Comparison of ENCODE assay signal across 13 cellular contexts in the genomic region with DNA sequence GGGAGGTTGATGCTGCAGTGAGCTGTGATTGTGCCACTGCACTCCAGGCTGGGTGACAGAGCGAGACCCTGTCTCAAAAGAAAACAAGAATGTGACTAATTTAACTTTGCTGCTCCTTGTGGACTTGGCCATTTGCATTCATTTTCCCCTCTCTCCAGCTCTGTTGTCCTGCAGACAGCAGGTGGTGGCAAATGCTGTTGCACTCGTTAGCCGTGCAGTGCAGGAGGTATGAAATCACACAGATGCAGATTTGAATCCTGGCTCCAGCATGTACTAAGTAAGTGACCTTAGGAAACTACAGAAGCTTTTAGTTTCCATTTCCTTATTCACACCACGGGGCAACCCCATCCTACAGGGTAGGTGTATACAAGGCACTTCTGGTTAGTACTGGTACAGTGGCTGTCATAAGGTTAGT. TPM values are rescaled to one million over a fixed set of nuclear protein-coding genes. Genes with fewer than 3 reads are reported as not detected.
DNase-seq lines count a peak whose midpoint lies in the region; ATAC-seq and TF ChIP-seq lines count a peak whose summit lies in the region.
"Had no signal": no experiment of that assay in that cellular context is flagged by ENCODE, and none has a peak within 500 bp of the region (broad histone marks: within the 10 kb centered on the region; RNA-seq: fewer than 3 reads in every experiment).

No MANE protein-coding gene starts in this region.

- CTCF ChIA-PET in RWPE1 (lab: Yijun Ruan, JAX): no interaction called here
- CTCF ChIA-PET in naive thymus-derived CD4-positive, alpha-beta T cell (lab: Charles Lee): interaction anchor here (0.5 kb wide), 1 partner anchor 415 kb away, joined by 6 read pairs; no protein-coding TSS in a partner anchor

- no peak overlapping the region for H3K4me3 Mint-ChIP-seq in naive thymus-derived CD4-positive, alpha-beta T cell
- H3K4me3 Mint-ChIP-seq: CD4-positive, alpha-beta T cell; T-helper 17 cell had no signal

- no peak for TF ChIP-seq CTCF in GM12865 (IDR thresholded peaks at IDR 0.05; ENCODE audit: insufficient read depth, low read depth, low read length, missing control alignments)
- TF ChIP-seq CTCF in WERI-Rb-1 (IDR thresholded peaks at IDR 0.05; ENCODE audit: low read depth, low read length): no peak
- TF ChIP-seq CTCF in left lung (IDR thresholded peaks at IDR 0.05): no peak
- no peak for TF ChIP-seq CTCF in RWPE1 (conservative IDR thresholded peaks at IDR 0.05; ENCODE audit: low read depth)
- TF ChIP-seq CTCF in uterus (IDR thresholded peaks at IDR 0.05): no peak

- TF ChIP-seq POLR2A in uterus (IDR thresholded peaks at IDR 0.05): no peak

- H3K36me3 ChIP-seq in WERI-Rb-1 (no peaks in the 10 kb centered on the region), left lung (no peaks in the 10 kb centered on the region), uterus (no peaks in the 10 kb centered on the region)
- H3K36me3 ChIP-seq in naive thymus-derived CD4-positive, alpha-beta T cell (ENCODE audit: control insufficient read depth in 2 of 3, insufficient read depth in 3 of 3, low read length in 3 of 3): no peaks in the 10 kb centered on the region

- H3K4me1 ChIP-seq in left lung (no peaks in the 10 kb centered on the region), uterus (no peaks in the 10 kb centered on the region)
- H3K4me1 ChIP-seq in naive thymus-derived CD4-positive, alpha-beta T cell (ENCODE audit: control insufficient read depth in 2 of 2, insufficient read depth in 2 of 2, low read length in 2 of 2): no peaks in the 10 kb centered on the region

- H3K27me3 Mint-ChIP-seq in naive thymus-derived CD4-positive, alpha-beta T cell: peaks cover 0 to 5% (median 0%) of the 10 kb centered on the region in 5 donors
- H3K27me3 Mint-ChIP-seq: CD4-positive, alpha-beta T cell; T-helper 17 cell had no signal

- no peaks in the 10 kb centered on the region for H3K36me3 Mint-ChIP-seq in naive thymus-derived CD4-positive, alpha-beta T cell

- no peak overlapping the region for H3K27ac ChIP-seq in WERI-Rb-1
- no peak overlapping the region for H3K27ac ChIP-seq in left lung
- H3K27ac ChIP-seq in RWPE1: no peak overlapping the region
- no peak overlapping the region for H3K27ac ChIP-seq in uterus
- no peak overlapping the region for H3K27ac ChIP-seq in naive thymus-derived CD4-positive, alpha-beta T cell (ENCODE audit: low read depth, low read length)

- H3K4me3 ChIP-seq in GM12865 (ENCODE audit: low read depth, low read length) (no peak overlapping the region), WERI-Rb-1 (ENCODE audit: low read depth, low read length) (no peak overlapping the region), left lung (no peak overlapping the region), uterus (no peak overlapping the region)
- no peak overlapping the region for H3K4me3 ChIP-seq in naive thymus-derived CD4-positive, alpha-beta T cell (ENCODE audit: low read length)

- H3K27ac Mint-ChIP-seq in naive thymus-derived CD4-positive, alpha-beta T cell: no peak overlapping the region
- H3K27ac Mint-ChIP-seq: CD4-positive, alpha-beta T cell; T-helper 17 cell had no signal

- POLR2A ChIA-PET in RWPE1 (lab: Yijun Ruan, JAX; ENCODE audit: low non-redundant PET): no interaction called here
- POLR2A ChIA-PET in naive thymus-derived CD4-positive, alpha-beta T cell (lab: Charles Lee): no interaction called here

- intact Hi-C loops in left lung (cut with DNase I): no loop called here
- intact Hi-C loops in uterus (cut with DNase I; ENCODE audit: low total_unique reads): no loop called here
- intact Hi-C loops in naive thymus-derived CD4-positive, alpha-beta T cell (cut with micrococcal nuclease): no loop called here

- H3K4me1 Mint-ChIP-seq in naive thymus-derived CD4-positive, alpha-beta T cell: peaks cover 0 to 2% (median 0%) of the 10 kb centered on the region in 7 donors

- DNase-seq in GM12865 (ENCODE audit: low read depth): peak; percentile 60
- peak; percentile 44 for DNase-seq in WERI-Rb-1
- DNase-seq in left lung: no peak
- DNase-seq in RWPE1 (ENCODE audit: low spot score): no peak
- no peak for DNase-seq in uterus
- DNase-seq in naive thymus-derived CD4-positive, alpha-beta T cell: no peak
- DNase-seq: CD4-positive, alpha-beta T cell; mammary epithelial cell; NCI-H1105; stimulated activated CD4-positive, alpha-beta T cell treated with anti-CD3 and anti-CD28 coated beads, Interleukin-15, amount 100 ng/mL, for 24 hours; T-helper 17 cell had no signal

- H3K9me3 ChIP-seq in WERI-Rb-1 (ENCODE audit: severe bottlenecking) (no peaks in the 10 kb centered on the region), left lung (no peaks in the 10 kb centered on the region), uterus (no peaks in the 10 kb centered on the region)
- H3K9me3 ChIP-seq in naive thymus-derived CD4-positive, alpha-beta T cell (ENCODE audit: control insufficient read depth in 2 of 3, low read length in 3 of 3): no peaks in the 10 kb centered on the region

- H3K9me3 Mint-ChIP-seq in naive thymus-derived CD4-positive, alpha-beta T cell: no peaks in the 10 kb centered on the region
- H3K9me3 Mint-ChIP-seq: CD4-positive, alpha-beta T cell had no signal

- ATAC-seq in GM19452 (IDR thresholded peaks at IDR 0.05; ENCODE audit: unreplicated experiment): peak; percentile 77
- ATAC-seq in HG03066 (IDR thresholded peaks at IDR 0.05; ENCODE audit: low read depth, unreplicated experiment): peak; percentile 80
- ATAC-seq in left lung: no peak
- no peak for ATAC-seq in naive thymus-derived CD4-positive, alpha-beta T cell
- ATAC-seq: T-helper 17 cell had no signal

- H3K27me3 ChIP-seq in WERI-Rb-1 (ENCODE audit: insufficient read depth, low read depth, severe bottlenecking) (no peaks in the 10 kb centered on the region), left lung (no peaks in the 10 kb centered on the region), uterus (no peaks in the 10 kb centered on the region)
- no peaks in the 10 kb centered on the region for H3K27me3 ChIP-seq in naive thymus-derived CD4-positive, alpha-beta T cell (ENCODE audit: control insufficient read depth in 2 of 2, insufficient read depth in 2 of 2, low read length in 2 of 2)

RNA-seq across cellular contexts. Expression of a gene that starts 9.6 kb away (rescaled TPM):
- total RNA-seq in left lung (1 to 10 TPM; 3.8 to 5.6 TPM), uterus (1 to 10 TPM; 1.5 to 9.1 (median 3.4) TPM)
- total RNA-seq in naive thymus-derived CD4-positive, alpha-beta T cell: 1 to 10 TPM; 1.1 to 4.1 (median 1.4) TPM
- polyA plus RNA-seq in naive thymus-derived CD4-positive, alpha-beta T cell: under 1 TPM; 0.34 to 0.62 TPM

Comparison
In these comparisons a context has a peak if more than half of its experiments do, and no peak if none do; other contexts are left out.
1. DNase-seq: peak in GM12865 (single experiment) and WERI-Rb-1 (single experiment); none in left lung (0 of 2), RWPE1 (single experiment), uterus (0 of 2) and naive thymus-derived CD4-positive, alpha-beta T cell (0 of 9).
2. ATAC-seq: peak in GM19452 (single experiment) and HG03066 (single experiment); none in left lung (single experiment) and naive thymus-derived CD4-positive, alpha-beta T cell (single experiment).